8 cellular contexts compared by ENCODE assay signal in the genomic region with DNA sequence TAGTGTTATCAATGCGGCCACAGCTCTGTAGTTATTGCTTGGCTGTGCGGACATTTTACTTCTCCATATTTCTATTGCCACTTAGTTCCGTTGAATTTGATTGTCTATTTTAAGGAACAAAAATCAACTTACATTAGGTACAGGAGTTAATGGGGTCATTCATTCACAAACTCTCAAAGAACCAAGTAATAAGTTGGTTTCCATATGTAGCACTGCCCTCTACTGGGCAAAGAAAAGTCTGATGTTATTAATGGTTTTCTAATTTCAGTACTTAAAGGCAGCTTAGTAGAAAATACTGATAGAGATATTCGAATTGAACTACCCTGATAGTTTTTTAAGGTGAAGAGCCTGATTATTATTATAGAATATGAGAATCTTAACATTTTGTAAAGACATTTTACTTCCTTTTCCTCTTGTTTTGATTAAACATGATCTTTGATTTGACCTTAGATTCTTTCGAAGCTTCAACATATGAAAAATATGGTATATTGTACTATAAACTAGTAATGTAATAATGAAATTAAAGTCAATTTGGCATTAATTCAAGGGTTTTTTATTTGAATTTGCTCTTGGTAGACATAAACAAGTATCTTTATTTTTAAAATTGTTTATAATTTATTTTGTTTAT.
DNase-seq lines count a peak whose midpoint lies in the region; ATAC-seq, FAIRE-seq and TF ChIP-seq lines count a peak whose summit lies in the region.

No MANE protein-coding gene starts in this region.

- no peaks in the 10 kb centered on the region for H3K36me3 ChIP-seq in BJ (ENCODE audit: control insufficient read depth, insufficient read depth, low read length)

- POLR2A ChIA-PET in BJ (lab: Charles Lee): no interaction called here

- FAIRE-seq in TTC549 (lab: Jason Lieb, UNC): peak; percentile 23

- CTCF ChIA-PET in BJ (lab: Yijun Ruan, JAX): interaction anchor here (1.0 to 1.9 kb wide), 5 partner anchors 11 to 1572 kb away, joined by 3 to 6 read pairs (median 5); no protein-coding TSS in a partner anchor

- no peak for DNase-seq in BJ (ENCODE audit: low read depth)
- peak; percentile 66 for DNase-seq in NAMALWA (ENCODE audit: low spot score)
- peak; percentile 42 for DNase-seq in iris pigment epithelial cell (ENCODE audit: low read depth)
- DNase-seq in sciatic nerve (ENCODE audit: low spot score): no peak
- no peak for DNase-seq in ureter (ENCODE audit: low spot score)
- DNase-seq in stimulated activated CD4-positive, alpha-beta T cell treated with anti-CD3 and anti-CD28 coated beads, Interleukin-4, amount 100 ng/mL, for 4 hours: no peak

- H3K4me3 ChIP-seq in BJ (ENCODE audit: low read depth, low read length): no peak overlapping the region

- TF ChIP-seq CTCF in BJ (IDR thresholded peaks at IDR 0.05; ENCODE audit: insufficient read depth, low read depth, low read length): peak; percentile 51

- no peaks in the 10 kb centered on the region for H3K27me3 ChIP-seq in BJ (ENCODE audit: control insufficient read depth, insufficient read depth, low read length)

- intact Hi-C loops in sciatic nerve (cut with DNase I): no loop called here

- ATAC-seq in GM18909 (IDR thresholded peaks at IDR 0.05; ENCODE audit: poor library complexity, unreplicated experiment) (peak; percentile 72), sciatic nerve (no peak)

Comparison
In these comparisons a context has a peak if more than half of its experiments do, and no peak if none do; other contexts are left out.
1. DNase-seq: peak in NAMALWA (single experiment) and iris pigment epithelial cell (single experiment); none in BJ (single experiment), sciatic nerve (single experiment), ureter (single experiment) and stimulated activated CD4-positive, alpha-beta T cell treated with anti-CD3 and anti-CD28 coated beads, Interleukin-4, amount 100 ng/mL, for 4 hours (0 of 2).